In genomic region chr9:70981312-70981711, GRCh38 we compare ENCODE assay signal across 30 cellular contexts.
DNase-seq lines count a peak whose midpoint lies in the region; ATAC-seq, FAIRE-seq and TF ChIP-seq lines count a peak whose summit lies in the region.
"Had no signal": no experiment of that assay in that cellular context is flagged by ENCODE, and none has a peak within 500 bp of the region (broad histone marks: within the 10 kb centered on the region; RNA-seq: fewer than 3 reads in every experiment).

No MANE protein-coding gene starts in this region.

- in situ Hi-C loops in HepG2 (cut with HindIII; ENCODE audit: extremely low pct_ligation_motif_present, low pct_unique_long_range_greater_than_20kb), result no loop called here

- intact Hi-C loops in HepG2 (cut with micrococcal nuclease; ENCODE audit: unreplicated experiment) (no loop called here), right lobe of liver (cut with DNase I) (no loop called here)

- no TSS peak for BruUV-seq in HepG2 (replicated peaks; lab: Mats Ljungman, UMichigan)

- no peaks in the 10 kb centered on the region for H3K79me2 ChIP-seq in HepG2 (ENCODE audit: insufficient read depth, low read length)

- H3K27ac ChIP-seq in HepG2 (ENCODE audit: extremely low read length, insufficient read depth, low read length) (no peak overlapping the region), right lobe of liver (no peak overlapping the region), A549 (no peak overlapping the region)
- H3K27ac ChIP-seq: 22Rv1; BLaER1; BLaER1 treated with 17β-estradiol and CSF1 and Interleukin-3, amounts not matched to agents 10 nM and 100 nM; C4-2B had no signal

- no peaks in the 10 kb centered on the region for H4K20me1 ChIP-seq in HepG2 (ENCODE audit: insufficient read depth, low read length)
- H4K20me1 ChIP-seq: BLaER1; BLaER1 treated with 17β-estradiol and CSF1 and Interleukin-3, amounts not matched to agents 10 nM and 100 nM had no signal

- no peak overlapping the region for H3K4me2 ChIP-seq in HepG2 (ENCODE audit: low read depth, low read length)
- no peak overlapping the region for H3K4me2 ChIP-seq in A549
- H3K4me2 ChIP-seq: BLaER1; BLaER1 treated with 17β-estradiol and CSF1 and Interleukin-3, amounts not matched to agents 10 nM and 100 nM had no signal

- H3K27me3 ChIP-seq in HepG2 (ENCODE audit: control insufficient read depth in 1 of 2, insufficient read depth in 2 of 2, low read length in 2 of 2), result no peaks in the 10 kb centered on the region
- no peaks in the 10 kb centered on the region for H3K27me3 ChIP-seq in right lobe of liver
- H3K27me3 ChIP-seq: BE2C; BLaER1; BLaER1 treated with 17β-estradiol and CSF1 and Interleukin-3, amounts not matched to agents 10 nM and 100 nM had no signal

- H3K36me3 ChIP-seq in HepG2 (replicated peaks in 1 of 2; ENCODE audit: control insufficient read depth in 1 of 2, insufficient read depth in 2 of 2, low read length in 2 of 2) (no peaks in the 10 kb centered on the region), right lobe of liver (no peaks in the 10 kb centered on the region)
- H3K36me3 ChIP-seq: BE2C; BLaER1; BLaER1 treated with 17β-estradiol and CSF1 and Interleukin-3, amounts not matched to agents 10 nM and 100 nM had no signal

- H3K9me3 ChIP-seq in HepG2 (ENCODE audit: low read length), result peaks cover 9% of the 10 kb centered on the region; the same call in 1 of the 2 replicates
- no peaks in the 10 kb centered on the region for H3K9me3 ChIP-seq in right lobe of liver
- no peaks in the 10 kb centered on the region for H3K9me3 ChIP-seq in A549
- H3K9me3 ChIP-seq: BE2C, Caco-2 had no signal

- no peaks in the 10 kb centered on the region for H3K4me1 ChIP-seq in HepG2 (ENCODE audit: insufficient read depth, low read length)
- no peaks in the 10 kb centered on the region for H3K4me1 ChIP-seq in right lobe of liver
- no peaks in the 10 kb centered on the region for H3K4me1 ChIP-seq in A549
- H3K4me1 ChIP-seq: BLaER1; BLaER1 treated with 17β-estradiol and CSF1 and Interleukin-3, amounts not matched to agents 10 nM and 100 nM; Caco-2 had no signal

- no peak for FAIRE-seq in HepG2 (lab: Jason Lieb, UNC)
- no peak for FAIRE-seq in A549 (lab: Jason Lieb, UNC)
- FAIRE-seq: A204.1, D721Med had no signal

- POLR2A ChIA-PET in HepG2 (lab: Yijun Ruan, JAX), result no interaction called here
- POLR2A ChIA-PET in A549 (lab: Yijun Ruan, JAX), result no interaction called here

- no peak overlapping the region for H3K9ac ChIP-seq in HepG2 (ENCODE audit: insufficient read depth, low read depth, low read length)
- H3K9ac ChIP-seq: BLaER1; BLaER1 treated with 17β-estradiol and CSF1 and Interleukin-3, amounts not matched to agents 10 nM and 100 nM had no signal

- TF ChIP-seq POLR2A in HepG2 (IDR thresholded peaks at IDR 0.05; ENCODE audit: insufficient read depth in 1 of 2, low read depth in 2 of 2, low read length in 2 of 2) (no peak), right lobe of liver (IDR thresholded peaks at IDR 0.05) (no peak), A549 (IDR thresholded peaks at IDR 0.05; ENCODE audit: low read length) (no peak)

- TF ChIP-seq CTCF in HepG2 (CRISPR knock-in tag; IDR thresholded peaks at IDR 0.05), result no peak
- TF ChIP-seq CTCF in right lobe of liver (IDR thresholded peaks at IDR 0.05), result no peak
- TF ChIP-seq CTCF in A549 (IDR thresholded peaks at IDR 0.05), result no peak

- WGBS in HepG2 (ENCODE audit: low lambda C conversion rate), result 0% methylated on average over 1 of the region's 1 CpG
- 67% methylated on average over 1 of the region's 1 CpG for WGBS in right lobe of liver (ENCODE audit: insufficient coverage, low coverage, low lambda C conversion rate, missing lambda C conversion rate)
- WGBS in A549 (ENCODE audit: missing lambda C conversion rate), result 0% methylated on average over 1 of the region's 1 CpG

- TF ChIP-seq EP300 in HepG2 (IDR thresholded peaks at IDR 0.05; ENCODE audit: low read depth in 2 of 2, low read length in 2 of 2) (no peak), HepG2 (CRISPR knock-in tag; IDR thresholded peaks at IDR 0.05; ENCODE audit: borderline replicate concordance) (no peak), A549 (IDR thresholded peaks at IDR 0.05) (no peak)

- no peak for ATAC-seq in HepG2
- ATAC-seq in right lobe of liver, result no peak
- no peak for ATAC-seq in A549
- ATAC-seq: CD8-positive, alpha-beta T cell had no signal

- no peak overlapping the region for H2AFZ ChIP-seq in HepG2 (ENCODE audit: low read length)

- CTCF ChIA-PET in HepG2 (lab: Yijun Ruan, JAX; ENCODE audit: low intra/inter-chr PET ratio, low total read pairs), result no interaction called here
- CTCF ChIA-PET in A549 (lab: Yijun Ruan, JAX), result no interaction called here

- no peak overlapping the region for H3K4me3 ChIP-seq in HepG2 (replicated peaks in 1 of 3; ENCODE audit: insufficient read depth in 1 of 3, low read depth in 2 of 3, low read length in 3 of 3)
- no peak overlapping the region for H3K4me3 ChIP-seq in right lobe of liver
- H3K4me3 ChIP-seq in A549, result no peak overlapping the region
- H3K4me3 ChIP-seq: BLaER1; BLaER1 treated with 17β-estradiol and CSF1 and Interleukin-3, amounts not matched to agents 10 nM and 100 nM had no signal

- no peak for DNase-seq in HepG2 (ENCODE audit: low spot score)
- no peak for DNase-seq in right lobe of liver
- no peak for DNase-seq in A549 (ENCODE audit: low read depth in 1 of 2, low spot score in 1 of 2)
- DNase-seq in activated naive CD4-positive, alpha-beta T cell (lab: John Stamatoyannopoulos, UW), result no peak
- DNase-seq: 8988T; ACHN; AML-193; BE2C; C1 segment of cervical spinal cord; Caco-2; Calu3; CD4-positive, alpha-beta memory T cell; CD4-positive, alpha-beta T cell; CD4-positive, CD25-positive, alpha-beta regulatory T cell; CD8-positive, alpha-beta memory T cell; CD8-positive, alpha-beta T cell; COR-L47; DMS 273 treated with DMSO at 0.1 percent for 48 hours; DMS153; DMS53; DMS79; DMS79 treated with DMSO at 0.1 percent for 48 hours; DND-41; EL had no signal

- TF ChIP-seq RAD21 in HepG2 (CRISPR knock-in tag; IDR thresholded peaks at IDR 0.05) (no peak), A549 (conservative IDR thresholded peaks at IDR 0.05 in 1 of 2, IDR thresholded peaks at IDR 0.05 in 1 of 2) (no peak)

TF ChIP-seq in HepG2, 621 proteins besides CTCF, POLR2A, EP300 and RAD21 (continues in another document):
- TF ChIP-seq MAFF (IDR thresholded peaks at IDR 0.05; ENCODE audit: low read depth, low read length), result peak; percentile 37; the same call in 1 of the 2 replicates
- TF ChIP-seq ZNF232 (CRISPR knock-in tag; IDR thresholded peaks at IDR 0.05; ENCODE audit: borderline replicate concordance), result no peak
- peak; percentile 34 to 68; a peak in 3 of 4 replicates for TF ChIP-seq MAFK (conservative IDR thresholded peaks at IDR 0.05 in 1 of 2, IDR thresholded peaks at IDR 0.05 in 1 of 2; ENCODE audit: low read length in 2 of 2)
- TF ChIP-seq ZNF891 (CRISPR knock-in tag; IDR thresholded peaks at IDR 0.05), result no peak

TF ChIP-seq in A549, 52 proteins besides CTCF, POLR2A, EP300 and RAD21:
- TF ChIP-seq MAX (IDR thresholded peaks at IDR 0.05), result no peak
- peak; percentile 62 for TF ChIP-seq MAFK (IDR thresholded peaks at IDR 0.05; ENCODE audit: partially characterized antibody)

Comparison
In these comparisons a context has a peak if more than half of its experiments do, and no peak if none do; other contexts are left out.
1. Of the 38 proteins assayed by ChIP-seq in both HepG2 and A549: peak only in HepG2: none; only in A549: none; in both: MAFK; in neither: 37.